In the genomic region with DNA sequence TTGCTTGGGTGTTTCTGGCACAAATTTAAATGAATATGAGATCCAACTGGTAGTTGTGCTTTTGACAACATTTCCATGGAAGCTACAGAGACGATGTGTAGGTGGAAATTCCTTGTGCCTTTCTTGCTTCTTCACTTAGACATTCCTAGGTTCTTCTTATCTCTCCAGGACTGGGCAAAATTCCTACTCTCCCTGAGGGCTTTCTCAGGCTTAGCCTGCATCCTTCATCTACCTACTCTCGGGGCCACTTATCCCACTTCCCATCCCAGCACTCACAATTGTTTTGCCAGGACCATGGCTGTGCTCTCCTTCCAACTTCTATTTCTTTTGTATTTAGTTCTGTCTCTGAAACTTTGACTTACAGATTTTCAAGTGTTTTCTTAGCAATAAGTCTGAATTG, we compare ENCODE assay signal across 25 cellular contexts. TPM values are rescaled to one million over a fixed set of nuclear protein-coding genes. Genes with fewer than 3 reads are reported as not detected.
"Had no signal": no experiment of that assay in that cellular context is flagged by ENCODE, and none has a peak within 500 bp of the region (broad histone marks: within the 10 kb centered on the region; RNA-seq: fewer than 3 reads in every experiment).

No MANE protein-coding gene starts in this region.

- H3K9ac ChIP-seq: KMS-11, SK-N-SH had no signal

- H3K4me1 Mint-ChIP-seq: IgD-negative memory B cell, T-cell had no signal

- FAIRE-seq: HTR-8/SVneo, K562, RCC 7860 had no signal

- H3K27ac ChIP-seq: KMS-11 had no signal

- H3K4me2 ChIP-seq: KMS-11, SK-N-SH had no signal

- H3K4me3 ChIP-seq: K562 had no signal

- H3K4me3 Mint-ChIP-seq: IgD-negative memory B cell, T-cell had no signal

- H3K36me3 Mint-ChIP-seq: T-cell had no signal

- H3K9me3 ChIP-seq: SK-N-SH had no signal

- H3K9me2 ChIP-seq: SK-N-SH had no signal

- H3K9me3 Mint-ChIP-seq: IgD-negative memory B cell, T-cell had no signal

- H3K27ac Mint-ChIP-seq: IgD-negative memory B cell, T-cell had no signal

- ATAC-seq: K562, T-cell had no signal

- DNase-seq: Kasumi-1, MM.1S, NCI-H1092 treated with DMSO at 0.1 percent for 48 hours, NCI-H1436, NCI-H187, NCI-H2029, NCI-H2081 treated with DMSO at 0.1 percent for 48 hours, NCI-H2227 treated with DMSO at 0.1 percent for 48 hours, NCI-H446, NCI-H510A, NCI-H524 treated with DMSO at 0.1 percent for 48 hours, NCI-H69, NCI-H774, RPMI8226, SHP77, SK-N-SH, SW 1271, T-cell had no signal

RNA-seq across cellular contexts. Expression of a gene that starts 17.8 kb away (rescaled TPM):
- total RNA-seq: M059J had no signal
- polyA plus RNA-seq: IgD-negative memory B cell, SK-N-SH had no signal

RNA-seq across cellular contexts. Expression of a gene that starts 29.3 kb away (rescaled TPM):
- total RNA-seq: M059J, SK-MEL-5 had no signal
- polyA plus RNA-seq: IgD-negative memory B cell, K562, SK-N-SH had no signal

RNA-seq across cellular contexts. Expression of a gene that starts 57.1 kb away (rescaled TPM):
- total RNA-seq: K562, SK-MEL-5, T-cell had no signal
- polyA plus RNA-seq: IgD-negative memory B cell, K562 had no signal
